12 cellular contexts compared by ENCODE assay signal in genomic region chr20:21309678-21310467, GRCh38. TPM values are rescaled to one million over a fixed set of nuclear protein-coding genes. Genes with fewer than 3 reads are reported as not detected.
A peak's percentile ranks its signal among the peaks of the same experiment; 100 is the strongest.
DNase-seq lines count a peak whose midpoint lies in the region; ATAC-seq, FAIRE-seq and TF ChIP-seq lines count a peak whose summit lies in the region.
"Had no signal": no experiment of that assay in that cellular context is flagged by ENCODE, and none has a peak within 500 bp of the region (broad histone marks: within the 10 kb centered on the region; RNA-seq: fewer than 3 reads in every experiment).

No MANE protein-coding gene starts in this region.

- H3K27me3 ChIP-seq in HUES48 (ENCODE audit: control insufficient read depth, insufficient read depth, low read length) (no peaks in the 10 kb centered on the region), GM12878 (replicated peaks in 1 of 2; ENCODE audit: control insufficient read depth in 2 of 2, insufficient read depth in 2 of 2, low read length in 1 of 2) (no peaks in the 10 kb centered on the region), neural cell (ENCODE audit: insufficient read depth, low read depth, low read length) (no peaks in the 10 kb centered on the region), gastroesophageal sphincter (no peaks in the 10 kb centered on the region)
- H3K27me3 ChIP-seq: upper lobe of left lung had no signal

- H2AFZ ChIP-seq in GM12878 (ENCODE audit: control insufficient read depth, low read depth, low read length) (no peak overlapping the region), neural cell (ENCODE audit: low read depth, low read length) (no peak overlapping the region)

- no peak for TF ChIP-seq POLR2A in GM12878 (IDR thresholded peaks at IDR 0.05; ENCODE audit: low read depth, low read length)
- no peak for TF ChIP-seq POLR2A in gastroesophageal sphincter (IDR thresholded peaks at IDR 0.05)

- H3K36me3 ChIP-seq in HUES48 (ENCODE audit: control insufficient read depth, insufficient read depth, low read length) (peaks cover 6% of the 10 kb centered on the region; the same call in 1 of the 2 replicates), GM12878 (ENCODE audit: control insufficient read depth in 2 of 2, insufficient read depth in 2 of 2, low read length in 1 of 2) (peaks cover 0 to 8% of the 10 kb centered on the region in 2 experiments; a peak in 3 of 4 replicates), neural cell (ENCODE audit: insufficient read depth, low read length) (no peaks in the 10 kb centered on the region), gastroesophageal sphincter (peaks cover 0 to 6% of the 10 kb centered on the region in 2 donors)

- peaks cover 74% of the 10 kb centered on the region for H3K4me1 Mint-ChIP-seq in activated CD4-positive, alpha-beta memory T cell treated with anti-CD3 and anti-CD28 coated beads for 36 hours (ENCODE audit: low read depth)
- peaks cover 58% of the 10 kb centered on the region for H3K4me1 Mint-ChIP-seq in activated CD4-positive, alpha-beta memory T cell treated with anti-CD3 and anti-CD28 coated beads, Interleukin-2, amount 10 ng/mL, durations not matched to agents 7 days and 5 days

- in situ Hi-C loops in GM12878 (cut with MboI): no loop called here

- CTCF ChIA-PET in activated CD4-positive, alpha-beta memory T cell treated with anti-CD3 and anti-CD28 coated beads for 36 hours (lab: Charles Lee): no interaction called here
- CTCF ChIA-PET in activated CD4-positive, alpha-beta memory T cell treated with anti-CD3 and anti-CD28 coated beads, Interleukin-2, amount 10 ng/mL, durations not matched to agents 7 days and 5 days (lab: Charles Lee): no interaction called here
- CTCF ChIA-PET in GM12878 (lab: Yijun Ruan, JAX): interaction anchor here (1.0 to 1.1 kb wide), 3 partner anchors 10 to 192 kb away, joined by 3 to 4 read pairs (median 4); no protein-coding TSS in a partner anchor

- no peak for DNase-seq in activated CD4-positive, alpha-beta memory T cell treated with anti-CD3 and anti-CD28 coated beads for 36 hours
- DNase-seq in activated CD4-positive, alpha-beta memory T cell treated with anti-CD3 and anti-CD28 coated beads, Interleukin-2, amount 10 ng/mL, durations not matched to agents 7 days and 5 days: no peak
- DNase-seq in GM12878 (ENCODE audit: low read depth, low spot score): no peak
- DNase-seq: activated CD8-positive, alpha-beta memory T cell treated with anti-CD3 and anti-CD28 coated beads, Interleukin-2, amount 50 U/mL, for 48 hours; NCI-H226 had no signal

- intact Hi-C loops in activated CD4-positive, alpha-beta memory T cell treated with anti-CD3 and anti-CD28 coated beads for 36 hours (cut with micrococcal nuclease): no loop called here
- intact Hi-C loops in GM12878 (cut with micrococcal nuclease; ENCODE audit: unreplicated experiment): loop anchor here (10.0 kb wide), 1 partner anchor 185 kb away; the partner anchor contains the start of gene KIZ

- FAIRE-seq in GM12878 (lab: Jason Lieb, UNC): no peak

- TF ChIP-seq EP300 in GM12878 (IDR thresholded peaks at IDR 0.05; ENCODE audit: borderline replicate concordance in 1 of 2, control insufficient read depth in 1 of 2, low read depth in 2 of 2, low read length in 2 of 2): no peak
- no peak for TF ChIP-seq EP300 in neural cell (conservative IDR thresholded peaks at IDR 0.05; ENCODE audit: poor library complexity, severe bottlenecking)
- no peak for TF ChIP-seq EP300 in gastroesophageal sphincter (IDR thresholded peaks at IDR 0.05)

- RAD21 ChIA-PET in GM12878 (lab: Charles Lee; ENCODE audit: unreplicated experiment): interaction anchor here (0.8 kb wide), 1 partner anchor 14 kb away, joined by 3 read pairs; no protein-coding TSS in a partner anchor

- H3K4me1 ChIP-seq in HUES48 (ENCODE audit: control insufficient read depth, insufficient read depth, low read length) (peaks cover 17% of the 10 kb centered on the region), GM12878 (ENCODE audit: control insufficient read depth, insufficient read depth, low read length) (peaks cover 12% of the 10 kb centered on the region), gastroesophageal sphincter (peaks cover 0 to 54% (median 3%) of the 10 kb centered on the region in 3 donors)

- H3K27ac Mint-ChIP-seq in activated CD4-positive, alpha-beta memory T cell treated with anti-CD3 and anti-CD28 coated beads for 36 hours: peak overlapping the region; percentile 2
- H3K27ac Mint-ChIP-seq in activated CD4-positive, alpha-beta memory T cell treated with anti-CD3 and anti-CD28 coated beads, Interleukin-2, amount 10 ng/mL, durations not matched to agents 7 days and 5 days: no peak overlapping the region

- H3K4me3 Mint-ChIP-seq in activated CD4-positive, alpha-beta memory T cell treated with anti-CD3 and anti-CD28 coated beads for 36 hours: no peak overlapping the region
- H3K4me3 Mint-ChIP-seq in activated CD4-positive, alpha-beta memory T cell treated with anti-CD3 and anti-CD28 coated beads, Interleukin-2, amount 10 ng/mL, durations not matched to agents 7 days and 5 days: no peak overlapping the region

- H3K79me2 ChIP-seq in GM12878 (ENCODE audit: control insufficient read depth, insufficient read depth, low read length): peaks cover 91% of the 10 kb centered on the region
- peaks cover 73% of the 10 kb centered on the region for H3K79me2 ChIP-seq in neural cell (replicated peaks; ENCODE audit: insufficient read depth, low read length)

- SMC1A ChIA-PET in GM12878 (lab: Charles Lee; ENCODE audit: uncharacterized antibody, unreplicated experiment): interaction anchor here (0.7 kb wide), 1 partner anchor 8 kb away, joined by 3 read pairs; no protein-coding TSS in a partner anchor

- no TSS peak for BruUV-seq in GM12878 (replicated peaks; lab: Mats Ljungman, UMichigan)

- WGBS in GM12878 (ENCODE audit: insufficient coverage, insufficient replicate concordance, low lambda C conversion rate, missing lambda C conversion rate): 100% methylated on average over 2 of the region's 2 CpGs
- 71 to 77% methylated on average over 2 of the region's 2 CpGs for WGBS in gastroesophageal sphincter (ENCODE audit: low coverage in 1 of 2), 2 donors

- H3K27ac ChIP-seq in HUES48 (ENCODE audit: low read depth, low read length) (no peak overlapping the region), GM12878 (ENCODE audit: control insufficient read depth, insufficient read depth) (no peak overlapping the region), neural cell (ENCODE audit: low read length) (no peak overlapping the region), gastroesophageal sphincter (no peak overlapping the region)

- peaks cover 24% of the 10 kb centered on the region for H3K36me3 Mint-ChIP-seq in activated CD4-positive, alpha-beta memory T cell treated with anti-CD3 and anti-CD28 coated beads for 36 hours
- H3K36me3 Mint-ChIP-seq in activated CD4-positive, alpha-beta memory T cell treated with anti-CD3 and anti-CD28 coated beads, Interleukin-2, amount 10 ng/mL, durations not matched to agents 7 days and 5 days (ENCODE audit: low read depth): peaks cover 54% of the 10 kb centered on the region

- H3K9me2 ChIP-seq in neural cell (ENCODE audit: insufficient read depth, low read length): no peaks in the 10 kb centered on the region

- H3F3A ChIP-seq in neural cell (ENCODE audit: insufficient read depth, low read length, poor library complexity, severe bottlenecking): no peaks in the 10 kb centered on the region

- H3K4me2 ChIP-seq in GM12878 (ENCODE audit: control insufficient read depth, insufficient read depth): no peak overlapping the region; the same call in 1 of the 2 replicates
- peak overlapping the region; percentile 44 for H3K4me2 ChIP-seq in neural cell (ENCODE audit: low read length)
- H3K4me2 ChIP-seq: smooth muscle cell had no signal

- TF ChIP-seq RAD21 in GM12878 (IDR thresholded peaks at IDR 0.05; ENCODE audit: insufficient read depth, low read depth, low read length): no peak
- TF ChIP-seq RAD21 in neural cell (conservative IDR thresholded peaks at IDR 0.05): no peak

- H3K4me3 ChIP-seq in HUES48 (ENCODE audit: low read depth, low read length) (0 out of 2 replicates have a peak overlapping the region, but pooled peaks have one; percentile 5), GM12878 (no peak overlapping the region), neural cell (ENCODE audit: low read length) (peak overlapping the region; percentile 8), gastroesophageal sphincter (no peak overlapping the region)
- H3K4me3 ChIP-seq: smooth muscle cell, upper lobe of left lung had no signal

- no peaks in the 10 kb centered on the region for H3K27me3 Mint-ChIP-seq in activated CD4-positive, alpha-beta memory T cell treated with anti-CD3 and anti-CD28 coated beads for 36 hours
- H3K27me3 Mint-ChIP-seq in activated CD4-positive, alpha-beta memory T cell treated with anti-CD3 and anti-CD28 coated beads, Interleukin-2, amount 10 ng/mL, durations not matched to agents 7 days and 5 days: no peaks in the 10 kb centered on the region

- H4K20me1 ChIP-seq in GM12878 (ENCODE audit: control insufficient read depth, insufficient read depth) (no peaks in the 10 kb centered on the region), neural cell (ENCODE audit: insufficient read depth) (no peaks in the 10 kb centered on the region)

- H3K9ac ChIP-seq in HUES48 (ENCODE audit: low read depth, low read length): no peak overlapping the region
- H3K9ac ChIP-seq in GM12878 (ENCODE audit: control insufficient read depth, insufficient read depth, low read length): no peak overlapping the region
- H3K9ac ChIP-seq in neural cell (ENCODE audit: low read length): no peak overlapping the region

- TF ChIP-seq CTCF in GM12878 (IDR thresholded peaks at IDR 0.05 in 2 of 3, conservative IDR thresholded peaks at IDR 0.05 in 1 of 3; ENCODE audit: control insufficient read depth in 2 of 3, extremely low read depth in 1 of 3, insufficient read depth in 1 of 3, low read depth in 3 of 3, low read length in 3 of 3): no peak
- TF ChIP-seq CTCF in neural cell (IDR thresholded peaks at IDR 0.05; ENCODE audit: poor library complexity, severe bottlenecking): no peak
- no peak for TF ChIP-seq CTCF in gastroesophageal sphincter (IDR thresholded peaks at IDR 0.05)

- peaks cover 6% of the 10 kb centered on the region for H3K9me3 Mint-ChIP-seq in activated CD4-positive, alpha-beta memory T cell treated with anti-CD3 and anti-CD28 coated beads for 36 hours
- H3K9me3 Mint-ChIP-seq in activated CD4-positive, alpha-beta memory T cell treated with anti-CD3 and anti-CD28 coated beads, Interleukin-2, amount 10 ng/mL, durations not matched to agents 7 days and 5 days: peaks cover 4% of the 10 kb centered on the region

- H3K9me3 ChIP-seq in HUES48 (ENCODE audit: control insufficient read depth, insufficient read depth, low read length) (no peaks in the 10 kb centered on the region), GM12878 (replicated peaks; ENCODE audit: control insufficient read depth, insufficient read depth, low read length) (0 out of 3 replicates have a peak, but pooled peaks cover 2% of the 10 kb centered on the region), neural cell (ENCODE audit: low read length) (no peaks in the 10 kb centered on the region), gastroesophageal sphincter (no peaks in the 10 kb centered on the region)
- H3K9me3 ChIP-seq: upper lobe of left lung had no signal

- peak; percentile 54 for ATAC-seq in GM12878
- no peak for ATAC-seq in GM19351 (IDR thresholded peaks at IDR 0.05; ENCODE audit: unreplicated experiment)
- ATAC-seq in GM18870 (IDR thresholded peaks at IDR 0.05; ENCODE audit: unreplicated experiment): no peak
- no peak for ATAC-seq in gastroesophageal sphincter

- POLR2A ChIA-PET in activated CD4-positive, alpha-beta memory T cell treated with anti-CD3 and anti-CD28 coated beads for 36 hours (lab: Charles Lee): no interaction called here
- POLR2A ChIA-PET in activated CD4-positive, alpha-beta memory T cell treated with anti-CD3 and anti-CD28 coated beads, Interleukin-2, amount 10 ng/mL, durations not matched to agents 7 days and 5 days (lab: Charles Lee): no interaction called here
- POLR2A ChIA-PET in GM12878 (lab: Charles Lee): no interaction called here

RNA-seq across cellular contexts. Expression of gene XRN2, which starts 6.7 kb away (rescaled TPM):
- 10 to 100 TPM; 91.0 to 94.4 TPM for total RNA-seq in activated CD4-positive, alpha-beta memory T cell treated with anti-CD3 and anti-CD28 coated beads for 36 hours
- total RNA-seq in activated CD4-positive, alpha-beta memory T cell treated with anti-CD3 and anti-CD28 coated beads, Interleukin-2, amount 10 ng/mL, durations not matched to agents 7 days and 5 days: 10 to 100 TPM; 68.0 to 70.4 TPM
- 38.7 and 39.4 TPM in 2 replicates for total RNA-seq in GM12878 (2013; cell fraction: nucleolus; rRNA removed)
- total RNA-seq in GM12878 (2014; rRNA removed) (70.1 and 78.4 TPM in 2 replicates), GM12878 (2014; rRNA removed; fragmentation: Illumina TruSeq; extraction: Trizol) (93.8 and 95.6 TPM in 2 replicates), GM12878 (2021) (67.1 and 70.1 TPM in 2 replicates), gastroesophageal sphincter (10 to 100 TPM; 55.5 to 80.8 (median 68.4) TPM)
- polyA plus RNA-seq in GM12878 (2011; ENCODE audit: low read depth): 34.8 TPM
- polyA plus RNA-seq in GM12878 (2011; rRNA removed) (97.8 and 113 TPM in 2 replicates), GM12878 (2014; fragmentation: Illumina TruSeq; extraction: Trizol) (91.0 and 107 TPM in 2 replicates), GM12878 (2014; fragmentation: Nextera tagmentation; extraction: Ambion mirVana) (10 to 100 TPM; 59.7 to 69.6 TPM), GM12878 (2014; rRNA removed) (59.1 and 63.7 TPM in 2 replicates), GM12878 (2016; fragmentation: Nextera tagmentation; extraction: Ambion mirVana) (10 to 100 TPM; 81.1 to 83.3 TPM), neural cell (138 and 142 TPM in 2 replicates)
- 48.1 and 49.2 TPM in 2 replicates for polyA plus RNA-seq in GM12878 (2011; cell fraction: cytosol; rRNA removed)
- polyA plus RNA-seq in GM12878 (2011; cell fraction: nucleus; rRNA removed): 50.1 and 62.5 TPM in 2 replicates
- polyA plus RNA-seq in GM12878 (2012): 37.5 and 48.6 TPM in 2 replicates
- polyA minus RNA-seq in GM12878 (2011; rRNA and poly(A)+ RNA removed): 48.8 and 64.7 TPM in 2 replicates
- 24.5 and 29.9 TPM in 2 replicates for polyA minus RNA-seq in GM12878 (2011; cell fraction: cytosol; rRNA and poly(A)+ RNA removed)
- 13.7 and 23.0 TPM in 2 replicates for polyA minus RNA-seq in GM12878 (2011; cell fraction: nucleus; rRNA and poly(A)+ RNA removed)
- polyA minus RNA-seq in neural cell: 141 and 155 TPM in 2 replicates

Comparison
In these comparisons a context has a peak if more than half of its experiments do, and no peak if none do; other contexts are left out.
1. H3K4me3 ChIP-seq: peak in HUES48 (single experiment) and neural cell (single experiment); none in GM12878 (single experiment) and gastroesophageal sphincter (0 of 2).